In genomic region chr21:42611852-42612251, GRCh38 we compare ENCODE assay signal across 29 cellular contexts.
"Had no signal": no experiment of that assay in that cellular context is flagged by ENCODE, and none has a peak within 500 bp of the region (broad histone marks: within the 10 kb centered on the region; RNA-seq: fewer than 3 reads in every experiment).

No MANE protein-coding gene starts in this region.

- H3K36me3 ChIP-seq: adrenal gland, ascending aorta, brain microvascular endothelial cell, breast epithelium, cardiac muscle cell had no signal

- H3K9me3 ChIP-seq: adrenal gland, ascending aorta, body of pancreas, breast epithelium had no signal

- H3K4me3 ChIP-seq: adrenal gland, ascending aorta, body of pancreas, breast epithelium, cardiac muscle cell had no signal

- H3K4me1 ChIP-seq: adrenal gland, ascending aorta had no signal

- DNase-seq: activated effector memory CD4-positive, alpha-beta T cell treated with anti-CD3 and anti-CD28 coated beads, Interleukin-2, amount 50 U/mL, for 16 hours; activated effector memory CD4-positive, alpha-beta T cell treated with Interleukin-2 at 50 U/mL for 16 hours; activated gamma-delta T cell; activated gamma-delta T cell treated with Interleukin-2 at 50 U/mL for 16 hours; activated naive CD4-positive, alpha-beta T cell; activated naive CD4-positive, alpha-beta T cell treated with anti-CD3 and anti-CD28 coated beads for 36 hours; activated naive CD4-positive, alpha-beta T cell treated with anti-CD3 and anti-CD28 coated beads, Interleukin-2, amount 10 ng/mL, durations not matched to agents 7 days and 5 days; activated naive CD4-positive, alpha-beta T cell treated with anti-CD3 and anti-CD28 coated beads, Interleukin-2, amount 50 U/mL, for 16 hours; activated naive CD4-positive, alpha-beta T cell treated with Interleukin-2 at 50 U/mL for 16 hours; activated naive CD8-positive, alpha-beta T cell treated with anti-CD3 and anti-CD28 coated beads for 36 hours; activated naive CD8-positive, alpha-beta T cell treated with anti-CD3 and anti-CD28 coated beads, Interleukin-2, amount 10 ng/mL, durations not matched to agents 7 days and 5 days; activated naive CD8-positive, alpha-beta T cell treated with anti-CD3 and anti-CD28 coated beads, Interleukin-2, amount 50 U/mL, for 24 hours; activated T-cell treated with anti-CD3 and anti-CD28 coated beads, Interleukin-2, amount 50 U/mL, for 1 hour; activated T-cell treated with anti-CD3 and anti-CD28 coated beads, Interleukin-2, amount 50 U/mL, for 24 hours; activated T-cell treated with anti-CD3 and anti-CD28 coated beads, Interleukin-2, amount 50 U/mL, for 4 hours; activated T-cell treated with anti-CD3 and anti-CD28 coated beads, Interleukin-2, amount 50 U/mL, for 48 hours; activated T-cell treated with anti-CD3 and anti-CD28 coated beads, Interleukin-2, amount 50 U/mL, for 72 hours; adrenal gland; amniotic stem cell; amygdala; anterior cingulate cortex; body of pancreas; brain microvascular endothelial cell; caudate nucleus; central memory CD4-positive, alpha-beta T cell; cerebellar nuclear complex had no signal

- H3K27ac ChIP-seq: adrenal gland, ascending aorta, body of pancreas, brain microvascular endothelial cell, breast epithelium, cardiac muscle cell had no signal
